ENCODE assay signal across 1 cellular context in genomic region chr12:96094201-96094600, GRCh38.
TF ChIP-seq lines count a peak whose summit lies in the region.

No MANE protein-coding gene starts in this region.

TF ChIP-seq in HepG2, 621 proteins besides CTCF, POLR2A, EP300 and RAD21:
- TF ChIP-seq ZNF143 (CRISPR knock-in tag; IDR thresholded peaks at IDR 0.05): no peak
- TF ChIP-seq SMAD9 (CRISPR knock-in tag; IDR thresholded peaks at IDR 0.05): no peak
- no peak for TF ChIP-seq ZNF513 (CRISPR knock-in tag; conservative IDR thresholded peaks at IDR 0.05)
- no peak for TF ChIP-seq NFE2L1 (CRISPR knock-in tag; IDR thresholded peaks at IDR 0.05; ENCODE audit: borderline replicate concordance)
- no peak for TF ChIP-seq ZNF205 (CRISPR knock-in tag; IDR thresholded peaks at IDR 0.05)
